Comparison of ENCODE assay signal across 8 cellular contexts in genomic region chr10:34666008-34666700, GRCh38.
DNase-seq lines count a peak whose midpoint lies in the region; ATAC-seq and TF ChIP-seq lines count a peak whose summit lies in the region.

No MANE protein-coding gene starts in this region.

- H3K79me2 ChIP-seq in mammary epithelial cell (ENCODE audit: insufficient read depth, low read length) = peaks cover 52% of the 10 kb centered on the region

- 13% methylated on average over 6 of the region's 6 CpGs for WGBS in mammary epithelial cell (ENCODE audit: low coverage, missing lambda C conversion rate)
- 38% methylated on average over 6 of the region's 6 CpGs for WGBS in right lobe of liver (ENCODE audit: insufficient coverage, low coverage, low lambda C conversion rate, missing lambda C conversion rate)

- no peak overlapping the region for H3K4me3 Mint-ChIP-seq in stimulated activated naive CD8-positive, alpha-beta T cell treated with anti-CD3 and anti-CD28 coated beads, Interleukin-15, amount 100 ng/mL, for 72 hours

- in situ Hi-C loops in mammary epithelial cell (cut with MboI; ENCODE audit: low sequenced_read_pairs in 2 of 2) = loop anchor here in 1 of 2 donors (25.0 kb wide), 2 partner anchors 296 to 546 kb away; no protein-coding TSS in a partner anchor

- no peaks in the 10 kb centered on the region for H3K9me3 ChIP-seq in mammary epithelial cell (replicated peaks; ENCODE audit: insufficient read depth, low read length)
- H3K9me3 ChIP-seq in right lobe of liver = no peaks in the 10 kb centered on the region

- H3K36me3 ChIP-seq in mammary epithelial cell (ENCODE audit: insufficient read depth, low read length) (no peaks in the 10 kb centered on the region), right lobe of liver (no peaks in the 10 kb centered on the region)

- no peaks in the 10 kb centered on the region for H3K9me3 Mint-ChIP-seq in stimulated activated naive CD8-positive, alpha-beta T cell treated with anti-CD3 and anti-CD28 coated beads, Interleukin-15, amount 100 ng/mL, for 72 hours

- intact Hi-C loops in mammary epithelial cell (cut with micrococcal nuclease) = loop anchor here (1.0 to 5.0 kb wide), 5 partner anchors 55 to 361 kb away; no protein-coding TSS in a partner anchor
- intact Hi-C loops in right lobe of liver (cut with DNase I) = no loop called here

- H3K27ac ChIP-seq in mammary epithelial cell (ENCODE audit: insufficient read depth, low read depth, low read length) (peak overlapping the region; percentile 84), right lobe of liver (no peak overlapping the region)

- H2AFZ ChIP-seq in mammary epithelial cell (ENCODE audit: low read depth, low read length) = peak overlapping the region; percentile 73

- dilution Hi-C loops in mammary epithelial cell (cut with HindIII; ENCODE audit: low sequenced_read_pairs) = loop anchor here (5.0 kb wide), 1 partner anchor 241 kb away; no protein-coding TSS in a partner anchor

- TF ChIP-seq CTCF in mammary epithelial cell (conservative IDR thresholded peaks at IDR 0.05 in 1 of 2, IDR thresholded peaks at IDR 0.05 in 1 of 2; ENCODE audit: extremely low read depth in 1 of 2, insufficient read depth in 1 of 2, low read depth in 1 of 2, low read length in 2 of 2) = peak; percentile 60 to 71
- peak; percentile 33 to 41 (median 37) for TF ChIP-seq CTCF in right lobe of liver (IDR thresholded peaks at IDR 0.05)

- H3K9ac ChIP-seq in mammary epithelial cell (ENCODE audit: insufficient read depth, low read length) = peak overlapping the region; percentile 50

- BruUV-seq in mammary epithelial cell (replicated peaks; lab: Mats Ljungman, UMichigan) = no TSS peak

- H3K27ac Mint-ChIP-seq in stimulated activated naive CD8-positive, alpha-beta T cell treated with anti-CD3 and anti-CD28 coated beads, Interleukin-15, amount 100 ng/mL, for 72 hours = no peak overlapping the region

- H4K20me1 ChIP-seq in mammary epithelial cell (ENCODE audit: insufficient read depth, low read length) = no peaks in the 10 kb centered on the region

- DNase-seq in stimulated activated naive CD8-positive, alpha-beta T cell treated with anti-CD3 and anti-CD28 coated beads, Interleukin-15, amount 100 ng/mL, for 72 hours = no peak
- no peak for DNase-seq in stimulated activated naive CD8-positive, alpha-beta T cell treated with anti-CD3 and anti-CD28 coated beads, Interleukin-15, Interleukin-2, amounts not matched to agents 100 U/mL and 50 U/mL, for 24 hours
- DNase-seq in NCI-H2227 treated with DMSO at 0.1 percent for 48 hours (lab: John Stamatoyannopoulos, UW) (peak; percentile 26), mammary epithelial cell (peak; percentile 89), right lobe of liver (no peak), NCI-H2081 (lab: John Stamatoyannopoulos, UW) (no peak), NCI-H2107 (lab: John Stamatoyannopoulos, UW) (no peak)

- H3K4me2 ChIP-seq in mammary epithelial cell (ENCODE audit: insufficient read depth, low read depth, low read length) = peak overlapping the region; percentile 78

- ATAC-seq in stimulated activated naive CD8-positive, alpha-beta T cell treated with anti-CD3 and anti-CD28 coated beads, Interleukin-15, amount 100 ng/mL, for 72 hours = peak; percentile 58
- no peak for ATAC-seq in stimulated activated naive CD8-positive, alpha-beta T cell treated with anti-CD3 and anti-CD28 coated beads, Interleukin-15, Interleukin-2, amounts not matched to agents 100 U/mL and 50 U/mL, for 24 hours
- peak; percentile 79 for ATAC-seq in HG02852 (IDR thresholded peaks at IDR 0.05; ENCODE audit: unreplicated experiment)
- ATAC-seq in right lobe of liver = peak; percentile 70 to 81 (median 75)

- H3K27me3 ChIP-seq in mammary epithelial cell (ENCODE audit: insufficient read depth, low read length) = no peaks in the 10 kb centered on the region
- H3K27me3 ChIP-seq in right lobe of liver = no peaks in the 10 kb centered on the region

- CTCF ChIA-PET in mammary epithelial cell (lab: Charles Lee; ENCODE audit: low non-redundant PET) = interaction anchor here (0.6 to 0.9 kb wide), 5 partner anchors 19 to 361 kb away, joined by 3 to 9 read pairs (median 3); no protein-coding TSS in a partner anchor

- H3K4me3 ChIP-seq in mammary epithelial cell (replicated peaks in 1 of 3; ENCODE audit: insufficient read depth in 1 of 3, low read depth in 2 of 3, low read length in 3 of 3) = peak overlapping the region in 1 of 3 experiments; percentile 10
- no peak overlapping the region for H3K4me3 ChIP-seq in right lobe of liver

- peaks cover 6% of the 10 kb centered on the region for H3K4me1 Mint-ChIP-seq in stimulated activated naive CD8-positive, alpha-beta T cell treated with anti-CD3 and anti-CD28 coated beads, Interleukin-15, amount 100 ng/mL, for 72 hours

- H3K27me3 Mint-ChIP-seq in stimulated activated naive CD8-positive, alpha-beta T cell treated with anti-CD3 and anti-CD28 coated beads, Interleukin-15, amount 100 ng/mL, for 72 hours = no peaks in the 10 kb centered on the region

- TF ChIP-seq POLR2A in right lobe of liver (IDR thresholded peaks at IDR 0.05) = no peak

- peaks cover 44% of the 10 kb centered on the region for H3K4me1 ChIP-seq in mammary epithelial cell (ENCODE audit: insufficient read depth, low read length)
- no peaks in the 10 kb centered on the region for H3K4me1 ChIP-seq in right lobe of liver

Comparison
In these comparisons a context has a peak if more than half of its experiments do, and no peak if none do; other contexts are left out.
1. DNase-seq: peak in NCI-H2227 treated with DMSO at 0.1 percent for 48 hours (single experiment) and mammary epithelial cell (single experiment); none in stimulated activated naive CD8-positive, alpha-beta T cell treated with anti-CD3 and anti-CD28 coated beads, Interleukin-15, amount 100 ng/mL, for 72 hours (0 of 2), stimulated activated naive CD8-positive, alpha-beta T cell treated with anti-CD3 and anti-CD28 coated beads, Interleukin-15, Interleukin-2, amounts not matched to agents 100 U/mL and 50 U/mL, for 24 hours (single experiment), right lobe of liver (0 of 3), NCI-H2081 (0 of 2) and NCI-H2107 (single experiment).